In the genomic region with DNA sequence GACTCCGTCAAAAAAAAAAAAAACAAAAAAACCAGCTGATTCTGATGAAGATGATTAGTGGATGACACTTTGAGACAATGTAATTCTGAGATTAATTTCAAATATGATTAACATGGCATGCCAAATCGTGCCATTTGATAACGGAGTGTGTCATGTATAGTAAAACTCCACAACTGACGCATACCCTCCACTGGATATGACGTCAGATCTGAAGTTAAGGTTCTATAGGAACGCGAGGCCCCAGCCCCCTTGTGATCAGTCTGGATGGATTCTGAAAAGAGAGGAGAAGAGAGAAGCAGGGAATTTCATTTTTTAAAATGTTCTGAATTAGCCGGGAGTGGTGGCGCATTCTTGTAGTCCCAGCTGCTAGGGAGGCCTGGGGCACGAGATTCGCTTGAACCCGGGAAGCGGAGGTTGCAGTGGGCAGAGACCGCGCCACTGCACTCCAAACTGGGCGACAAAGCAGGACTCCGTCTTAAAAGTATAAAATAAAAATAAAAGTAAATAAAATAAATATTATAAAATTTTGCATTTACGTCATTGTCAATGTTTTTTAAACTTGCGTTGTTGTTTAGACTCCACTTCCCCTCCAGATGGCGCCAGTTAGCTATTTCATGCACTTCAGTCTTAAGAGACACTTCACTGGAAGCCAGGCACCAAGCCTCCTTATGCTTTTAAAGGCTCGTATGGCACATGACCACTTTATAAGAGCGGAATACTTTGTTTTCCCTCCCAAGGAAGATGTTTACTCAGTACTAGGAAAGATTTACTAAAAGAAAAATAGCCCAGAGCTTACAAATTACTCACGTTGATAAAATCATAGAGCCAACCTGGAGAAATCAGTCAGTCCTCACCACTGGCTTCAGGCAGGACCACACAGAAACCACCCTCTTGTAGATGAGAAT, we compare ENCODE assay signal across 1 cellular context.
TF ChIP-seq lines count a peak whose summit lies in the region.

No MANE protein-coding gene starts in this region.

TF ChIP-seq in K562, 482 proteins besides CTCF, POLR2A, EP300 and RAD21 (continued from another document):
- no peak for TF ChIP-seq ZNF23 (CRISPR knock-in tag; IDR thresholded peaks at IDR 0.05)
- TF ChIP-seq SMC3 (conservative IDR thresholded peaks at IDR 0.05; ENCODE audit: insufficient read depth, low read depth, low read length) = peak; percentile 60
- TF ChIP-seq, protein P1, sequence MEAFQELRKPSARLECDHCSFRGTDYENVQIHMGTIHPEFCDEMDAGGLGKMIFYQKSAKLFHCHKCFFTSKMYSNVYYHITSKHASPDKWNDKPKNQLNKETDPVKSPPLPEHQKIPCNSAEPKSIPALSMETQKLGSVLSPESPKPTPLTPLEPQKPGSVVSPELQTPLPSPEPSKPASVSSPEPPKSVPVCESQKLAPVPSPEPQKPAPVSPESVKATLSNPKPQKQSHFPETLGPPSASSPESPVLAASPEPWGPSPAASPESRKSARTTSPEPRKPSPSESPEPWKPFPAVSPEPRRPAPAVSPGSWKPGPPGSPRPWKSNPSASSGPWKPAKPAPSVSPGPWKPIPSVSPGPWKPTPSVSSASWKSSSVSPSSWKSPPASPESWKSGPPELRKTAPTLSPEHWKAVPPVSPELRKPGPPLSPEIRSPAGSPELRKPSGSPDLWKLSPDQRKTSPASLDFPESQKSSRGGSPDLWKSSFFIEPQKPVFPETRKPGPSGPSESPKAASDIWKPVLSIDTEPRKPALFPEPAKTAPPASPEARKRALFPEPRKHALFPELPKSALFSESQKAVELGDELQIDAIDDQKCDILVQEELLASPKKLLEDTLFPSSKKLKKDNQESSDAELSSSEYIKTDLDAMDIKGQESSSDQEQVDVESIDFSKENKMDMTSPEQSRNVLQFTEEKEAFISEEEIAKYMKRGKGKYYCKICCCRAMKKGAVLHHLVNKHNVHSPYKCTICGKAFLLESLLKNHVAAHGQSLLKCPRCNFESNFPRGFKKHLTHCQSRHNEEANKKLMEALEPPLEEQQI (IDR thresholded peaks at IDR 0.05) = no peak
- no peak for TF ChIP-seq CLOCK (CRISPR knock-in tag; IDR thresholded peaks at IDR 0.05; ENCODE audit: borderline replicate concordance)
- TF ChIP-seq STAG1 (CRISPR knock-in tag; IDR thresholded peaks at IDR 0.05; ENCODE audit: borderline replicate concordance) = peak; percentile 15; the same call in 1 of the 2 replicates
- no peak for TF ChIP-seq ZNF408 (CRISPR knock-in tag; IDR thresholded peaks at IDR 0.05; ENCODE audit: low read depth)
- TF ChIP-seq BCL6 (CRISPR knock-in tag; IDR thresholded peaks at IDR 0.05) = no peak
- TF ChIP-seq ZBTB1 (CRISPR knock-in tag; IDR thresholded peaks at IDR 0.05; ENCODE audit: borderline replicate concordance, low read depth) = no peak
- no peak for TF ChIP-seq CREB1 (IDR thresholded peaks at IDR 0.05)
- peak; percentile 40; the same call in 1 of the 2 replicates for TF ChIP-seq CREB1 (CRISPR knock-in tag; IDR thresholded peaks at IDR 0.05)
- no peak for TF ChIP-seq HDAC6 (IDR thresholded peaks at IDR 0.05; ENCODE audit: low read depth, low read length)
- no peak for TF ChIP-seq MYNN (IDR thresholded peaks at IDR 0.05)
- no peak for TF ChIP-seq MYNN (CRISPR knock-in tag; IDR thresholded peaks at IDR 0.05)
- TF ChIP-seq CREM (IDR thresholded peaks at IDR 0.05; ENCODE audit: low read depth) = peak; percentile 38; the same call in 1 of the 2 replicates
- peak; percentile 70 for TF ChIP-seq DEAF1 (CRISPR knock-in tag; IDR thresholded peaks at IDR 0.05)
- no peak for TF ChIP-seq POLR2AphosphoS5 (IDR thresholded peaks at IDR 0.05; ENCODE audit: control insufficient read depth, insufficient read depth, low read depth, low read length)
